Comparison of ENCODE assay signal across 2 cellular contexts in the genomic region with DNA sequence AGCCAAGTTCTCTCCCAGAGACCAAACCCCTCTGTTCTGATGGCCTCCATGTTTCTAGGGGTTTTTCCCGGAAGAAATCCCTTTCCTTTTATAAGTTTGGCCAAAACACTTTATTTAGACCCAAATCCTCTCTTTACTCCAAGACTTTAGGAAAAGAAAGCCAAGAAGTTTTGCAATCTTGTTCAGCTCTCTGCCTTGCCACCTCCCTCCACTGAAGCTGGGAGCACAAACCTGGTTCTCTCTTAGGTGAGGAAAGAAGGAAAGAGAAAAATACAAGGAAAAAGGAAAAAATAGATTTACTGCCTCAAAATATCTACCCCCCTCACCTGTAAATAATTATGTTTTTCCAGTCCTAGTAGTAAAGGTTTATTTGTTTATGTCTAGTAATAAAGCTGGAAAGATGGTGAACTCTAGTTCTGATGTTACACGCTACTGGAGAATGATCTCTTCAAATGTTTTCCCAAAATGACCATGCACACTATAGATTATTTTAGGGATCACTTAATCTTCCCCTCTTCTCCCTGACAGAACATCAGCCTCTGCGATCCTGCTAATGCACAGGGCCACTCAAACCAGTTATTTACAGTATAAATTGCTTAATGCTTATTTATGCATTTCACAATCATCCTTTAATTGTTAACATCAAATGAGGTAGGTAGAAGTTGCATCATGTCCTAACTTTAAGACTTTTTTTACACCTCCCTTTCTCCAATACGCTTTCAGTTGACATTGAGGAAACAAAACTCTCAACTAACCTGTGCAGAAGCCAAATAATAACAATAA.
A peak's percentile ranks its signal among the peaks of the same experiment; 100 is the strongest.
TF ChIP-seq lines count a peak whose summit lies in the region.

No MANE protein-coding gene starts in this region.

TF ChIP-seq in IMR-90, 13 proteins besides CTCF, POLR2A, EP300 and RAD21:
- TF ChIP-seq CEBPB (IDR thresholded peaks at IDR 0.05; ENCODE audit: low read depth, low read length), result peak; percentile 49; the same call in 1 of the 2 replicates
- TF ChIP-seq, protein P1, sequence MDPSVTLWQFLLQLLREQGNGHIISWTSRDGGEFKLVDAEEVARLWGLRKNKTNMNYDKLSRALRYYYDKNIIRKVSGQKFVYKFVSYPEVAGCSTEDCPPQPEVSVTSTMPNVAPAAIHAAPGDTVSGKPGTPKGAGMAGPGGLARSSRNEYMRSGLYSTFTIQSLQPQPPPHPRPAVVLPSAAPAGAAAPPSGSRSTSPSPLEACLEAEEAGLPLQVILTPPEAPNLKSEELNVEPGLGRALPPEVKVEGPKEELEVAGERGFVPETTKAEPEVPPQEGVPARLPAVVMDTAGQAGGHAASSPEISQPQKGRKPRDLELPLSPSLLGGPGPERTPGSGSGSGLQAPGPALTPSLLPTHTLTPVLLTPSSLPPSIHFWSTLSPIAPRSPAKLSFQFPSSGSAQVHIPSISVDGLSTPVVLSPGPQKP (IDR thresholded peaks at IDR 0.05; ENCODE audit: borderline replicate concordance, low read depth, low read length), result no peak

TF ChIP-seq in HepG2, 621 proteins besides CTCF, POLR2A, EP300 and RAD21:
- TF ChIP-seq NFE2L1 (CRISPR knock-in tag; IDR thresholded peaks at IDR 0.05; ENCODE audit: borderline replicate concordance), result no peak
- peak; percentile 85 for TF ChIP-seq CEBPB (IDR thresholded peaks at IDR 0.05; ENCODE audit: borderline replicate concordance, low read depth, low read length)
- TF ChIP-seq PCBP1 (IDR thresholded peaks at IDR 0.05; ENCODE audit: borderline replicate concordance, low read depth, low read length), result no peak
